Comparison of ENCODE assay signal across 6 cellular contexts in the genomic region with DNA sequence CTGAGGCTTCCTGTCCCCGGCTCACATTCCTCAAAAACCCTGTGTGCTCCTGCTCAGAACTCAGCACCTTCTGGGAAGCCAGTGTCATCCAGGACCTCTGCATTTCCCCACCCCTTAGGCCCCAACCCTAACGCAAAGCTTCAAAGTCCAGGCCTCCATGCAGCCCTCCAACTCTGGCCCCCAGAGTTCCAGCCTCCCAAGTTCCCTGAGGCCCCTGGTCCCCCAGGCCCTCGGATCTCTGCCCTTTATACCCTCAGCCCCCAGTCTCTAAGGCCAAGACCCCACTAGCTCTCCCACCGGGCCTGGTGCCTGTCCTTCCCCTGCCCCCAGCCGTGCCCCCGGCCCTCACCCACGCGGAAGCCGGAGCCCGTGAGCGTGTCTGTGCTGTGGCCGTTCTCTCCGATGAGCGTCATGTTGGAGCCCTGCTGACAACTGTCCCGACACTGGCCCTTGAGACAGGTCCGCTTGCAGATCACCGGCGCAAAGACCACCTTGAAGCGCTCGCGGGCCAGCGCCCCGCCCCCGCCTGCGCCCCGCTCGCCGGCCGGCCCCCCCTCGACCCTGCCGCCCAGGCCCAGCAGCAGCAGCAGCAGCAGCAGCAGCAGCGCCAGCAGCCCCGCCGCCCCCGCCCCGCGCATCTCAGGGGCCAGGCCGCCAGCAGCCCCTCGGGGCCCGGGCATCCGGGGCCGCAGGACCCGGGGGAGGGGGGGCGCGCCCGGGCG. TPM values are rescaled to one million over a fixed set of nuclear protein-coding genes. Genes with fewer than 3 reads are reported as not detected.
DNase-seq lines count a peak whose midpoint lies in the region; FAIRE-seq and TF ChIP-seq lines count a peak whose summit lies in the region.

No MANE protein-coding gene starts in this region.

- H3K4me1 ChIP-seq in ACC112 (ENCODE audit: control insufficient read depth, insufficient read depth, low read length, unreplicated experiment) (peaks cover 62% of the 10 kb centered on the region), kidney (ENCODE audit: control insufficient read depth in 1 of 2, insufficient read depth in 1 of 2, low read depth in 1 of 2, low read length in 2 of 2) (peaks cover 14 to 46% of the 10 kb centered on the region in 2 donors)

- TF ChIP-seq POLR2A in GM12892 (IDR thresholded peaks at IDR 0.05; ENCODE audit: low read depth, low read length): no peak

- no peak for DNase-seq in activated CD4-positive, alpha-beta memory T cell treated with anti-CD3 and anti-CD28 coated beads, Interleukin-2, amount 10 ng/mL, durations not matched to agents 7 days and 5 days
- DNase-seq in kidney (no peak), cerebellar cortex (ENCODE audit: low spot score) (no peak), activated gamma-delta T cell treated with Interleukin-2 at 50 U/mL for 16 hours (no peak), GM12892 (ENCODE audit: insufficient read length) (no peak)

- no peak overlapping the region for H2AFZ ChIP-seq in ACC112 (ENCODE audit: low read length, unreplicated experiment)

- H3K79me2 ChIP-seq in ACC112 (ENCODE audit: control insufficient read depth, insufficient read depth, low read length, unreplicated experiment): peaks cover 15% of the 10 kb centered on the region

- H3K4me3 Mint-ChIP-seq in activated CD4-positive, alpha-beta memory T cell treated with anti-CD3 and anti-CD28 coated beads, Interleukin-2, amount 10 ng/mL, durations not matched to agents 7 days and 5 days: peak overlapping the region; percentile 74

- peak overlapping the region; percentile 80 for H3K4me3 ChIP-seq in ACC112 (ENCODE audit: low read depth, low read length)
- H3K4me3 ChIP-seq in kidney (ENCODE audit: low read length in 2 of 2): peak overlapping the region; percentile 43 to 50

- no peak for FAIRE-seq in kidney (lab: Jason Lieb, UNC)
- FAIRE-seq in GM12892 (lab: Jason Lieb, UNC): no peak

- CTCF ChIA-PET in activated CD4-positive, alpha-beta memory T cell treated with anti-CD3 and anti-CD28 coated beads, Interleukin-2, amount 10 ng/mL, durations not matched to agents 7 days and 5 days (lab: Charles Lee): interaction anchor here (1.0 to 1.4 kb wide), 2 partner anchors 8 to 16 kb away, joined by 3 read pairs; no protein-coding TSS in a partner anchor

- H3K27me3 Mint-ChIP-seq in activated CD4-positive, alpha-beta memory T cell treated with anti-CD3 and anti-CD28 coated beads, Interleukin-2, amount 10 ng/mL, durations not matched to agents 7 days and 5 days: no peaks in the 10 kb centered on the region

- H3K36me3 Mint-ChIP-seq in activated CD4-positive, alpha-beta memory T cell treated with anti-CD3 and anti-CD28 coated beads, Interleukin-2, amount 10 ng/mL, durations not matched to agents 7 days and 5 days (ENCODE audit: low read depth): no peaks in the 10 kb centered on the region

- intact Hi-C loops in kidney (cut with DNase I): no loop called here

- POLR2A ChIA-PET in activated CD4-positive, alpha-beta memory T cell treated with anti-CD3 and anti-CD28 coated beads, Interleukin-2, amount 10 ng/mL, durations not matched to agents 7 days and 5 days (lab: Charles Lee): interaction anchor here (0.7 to 1.9 kb wide), 9 partner anchors 8 to 138 kb away, joined by 3 to 12 read pairs (median 6); partner anchors contain the start of genes FAM89B and ZNRD2

- H3K36me3 ChIP-seq in ACC112 (ENCODE audit: insufficient read depth, low read length) (no peaks in the 10 kb centered on the region), kidney (ENCODE audit: control insufficient read depth in 1 of 2, insufficient read depth in 2 of 2, low read length in 2 of 2) (no peaks in the 10 kb centered on the region)

- H3K27me3 ChIP-seq in ACC112 (ENCODE audit: insufficient read depth, low read length): no peaks in the 10 kb centered on the region

- no peak for TF ChIP-seq CTCF in kidney (IDR thresholded peaks at IDR 0.05; ENCODE audit: borderline replicate concordance, extremely low read depth, insufficient read depth)

- H3K4me1 Mint-ChIP-seq in activated CD4-positive, alpha-beta memory T cell treated with anti-CD3 and anti-CD28 coated beads, Interleukin-2, amount 10 ng/mL, durations not matched to agents 7 days and 5 days: peaks cover 62% of the 10 kb centered on the region

- no peaks in the 10 kb centered on the region for H3K9me3 Mint-ChIP-seq in activated CD4-positive, alpha-beta memory T cell treated with anti-CD3 and anti-CD28 coated beads, Interleukin-2, amount 10 ng/mL, durations not matched to agents 7 days and 5 days

- H3K27ac Mint-ChIP-seq in activated CD4-positive, alpha-beta memory T cell treated with anti-CD3 and anti-CD28 coated beads, Interleukin-2, amount 10 ng/mL, durations not matched to agents 7 days and 5 days: peak overlapping the region; percentile 74

- H3K27ac ChIP-seq in ACC112 (ENCODE audit: low read depth, low read length) (peak overlapping the region; percentile 74), kidney (ENCODE audit: low read depth in 2 of 2, low read length in 2 of 2) (peak overlapping the region; percentile 58 to 90)

- no peaks in the 10 kb centered on the region for H3K9me3 ChIP-seq in kidney (ENCODE audit: control insufficient read depth in 1 of 2, low read length in 2 of 2)

- H3K9ac ChIP-seq in kidney (ENCODE audit: low read length in 2 of 2): peak overlapping the region in 1 of 2 donors; percentile 83

RNA-seq across cellular contexts. Expression of gene LTBP3, which starts 0.7 kb away (rescaled TPM):
- total RNA-seq in activated CD4-positive, alpha-beta memory T cell treated with anti-CD3 and anti-CD28 coated beads, Interleukin-2, amount 10 ng/mL, durations not matched to agents 7 days and 5 days: 10 to 100 TPM; 55.4 to 60.0 TPM
- total RNA-seq in kidney: 165 TPM
- 61.6 TPM for polyA plus RNA-seq in kidney (ENCODE audit: insufficient read depth, low read depth, low replicate concordance)
- 3.7 TPM for polyA plus RNA-seq in GM12892 (2012; ENCODE audit: missing spikeins)

RNA-seq across cellular contexts. Expression of gene ZNRD2, which starts 12.8 kb away (rescaled TPM):
- total RNA-seq in activated CD4-positive, alpha-beta memory T cell treated with anti-CD3 and anti-CD28 coated beads, Interleukin-2, amount 10 ng/mL, durations not matched to agents 7 days and 5 days: 10 to 100 TPM; 25.3 to 27.8 TPM
- 32.0 TPM for total RNA-seq in kidney
- 60.4 TPM for polyA plus RNA-seq in kidney (ENCODE audit: insufficient read depth, low read depth, low replicate concordance)
- 27.5 TPM for polyA plus RNA-seq in GM12892 (2012; ENCODE audit: missing spikeins)

RNA-seq across cellular contexts. Expression of gene FAM89B, which starts 14.9 kb away (rescaled TPM):
- total RNA-seq in activated CD4-positive, alpha-beta memory T cell treated with anti-CD3 and anti-CD28 coated beads, Interleukin-2, amount 10 ng/mL, durations not matched to agents 7 days and 5 days: 10 to 100 TPM; 45.6 to 48.0 TPM
- 36.7 TPM for total RNA-seq in kidney
- polyA plus RNA-seq in kidney (ENCODE audit: insufficient read depth, low read depth, low replicate concordance): 33.5 TPM
- polyA plus RNA-seq in GM12892 (2012; ENCODE audit: missing spikeins): 11.8 TPM

RNA-seq across cellular contexts. Expression of gene EHBP1L1, which starts 18.4 kb away (rescaled TPM):
- 100 to 1,000 TPM; 118 to 119 TPM for total RNA-seq in activated CD4-positive, alpha-beta memory T cell treated with anti-CD3 and anti-CD28 coated beads, Interleukin-2, amount 10 ng/mL, durations not matched to agents 7 days and 5 days
- 95.4 TPM for total RNA-seq in kidney
- 20.5 TPM for polyA plus RNA-seq in kidney (ENCODE audit: insufficient read depth, low read depth, low replicate concordance)
- 36.8 TPM for polyA plus RNA-seq in GM12892 (2012; ENCODE audit: missing spikeins)

RNA-seq across cellular contexts. Expression of gene SCYL1, which starts 32.6 kb away (rescaled TPM):
- total RNA-seq in activated CD4-positive, alpha-beta memory T cell treated with anti-CD3 and anti-CD28 coated beads, Interleukin-2, amount 10 ng/mL, durations not matched to agents 7 days and 5 days: 10 to 100 TPM; 56.9 to 58.5 TPM
- total RNA-seq in kidney: 72.2 TPM
- 78.9 TPM for polyA plus RNA-seq in kidney (ENCODE audit: insufficient read depth, low read depth, low replicate concordance)
- polyA plus RNA-seq in GM12892 (2012; ENCODE audit: missing spikeins): 24.6 TPM
